ENCODE assay signal across 25 cellular contexts in genomic region chr5:143428738-143429420, GRCh38. TPM values are rescaled to one million over a fixed set of nuclear protein-coding genes. Genes with fewer than 3 reads are reported as not detected.
DNase-seq lines count a peak whose midpoint lies in the region; ATAC-seq, FAIRE-seq and TF ChIP-seq lines count a peak whose summit lies in the region.
"Had no signal": no experiment of that assay in that cellular context is flagged by ENCODE, and none has a peak within 500 bp of the region (broad histone marks: within the 10 kb centered on the region; RNA-seq: fewer than 3 reads in every experiment).

No MANE protein-coding gene starts in this region.

- intact Hi-C loops in CD4-positive, alpha-beta T cell (cut with DNase I, micrococcal nuclease), result no loop called here

- peak; percentile 38 for DNase-seq in AG10803 (ENCODE audit: low read depth)
- no peak for DNase-seq in GM12891 (ENCODE audit: insufficient read length, low spot score)
- DNase-seq in NB4 (ENCODE audit: low read depth), result peak; percentile 72
- DNase-seq in amniotic epithelial cell (ENCODE audit: low read depth), result peak; percentile 53
- DNase-seq in H4 (ENCODE audit: low spot score), result no peak
- DNase-seq in CD4-positive, alpha-beta T cell, result no peak
- DNase-seq: activated gamma-delta T cell; activated naive CD8-positive, alpha-beta T cell treated with anti-CD3 and anti-CD28 coated beads, Interleukin-2, amount 50 U/mL, for 24 hours; activated T-cell treated with anti-CD3 and anti-CD28 coated beads, Interleukin-2, amount 50 U/mL, for 24 hours; gastrocnemius medialis; natural killer cell; NCI-H1417 treated with DMSO at 0.1 percent for 48 hours; NCI-H2029 treated with DMSO at 0.1 percent for 48 hours; NCI-H526 treated with DMSO at 0.1 percent for 48 hours; occipital lobe; stimulated activated CD4-positive, alpha-beta T cell treated with anti-CD3 and anti-CD28 coated beads, Interleukin-15, amount 100 ng/mL, for 24 hours; transverse colon had no signal

- H3K27ac Mint-ChIP-seq in CD4-positive, alpha-beta T cell, result no peak overlapping the region
- H3K27ac Mint-ChIP-seq: activated naive CD8-positive, alpha-beta T cell treated with anti-CD3 and anti-CD28 coated beads, Interleukin-2, amount 50 U/mL, for 24 hours; B cell; natural killer cell; stimulated activated effector memory CD8-positive, alpha-beta T cell treated with anti-CD3 and anti-CD28 coated beads, Interleukin-12 subunit alpha, Interleukin-12 subunit beta, amount 100 ng/mL, for 72 hours had no signal

- no peak overlapping the region for H3K4me3 Mint-ChIP-seq in CD4-positive, alpha-beta T cell
- H3K4me3 Mint-ChIP-seq: activated naive CD8-positive, alpha-beta T cell treated with anti-CD3 and anti-CD28 coated beads, Interleukin-2, amount 50 U/mL, for 24 hours; activated T-cell treated with anti-CD3 and anti-CD28 coated beads, Interleukin-2, amount 50 U/mL, for 24 hours; B cell; natural killer cell; stimulated activated effector memory CD8-positive, alpha-beta T cell treated with anti-CD3 and anti-CD28 coated beads, Interleukin-12 subunit alpha, Interleukin-12 subunit beta, amount 100 ng/mL, for 72 hours had no signal

- CTCF ChIA-PET in CD4-positive, alpha-beta T cell (lab: Charles Lee), result no interaction called here

- H3K27me3 ChIP-seq in CD4-positive, alpha-beta T cell (ENCODE audit: control insufficient read depth, insufficient read depth, low read length), result no peaks in the 10 kb centered on the region
- H3K27me3 ChIP-seq: gastrocnemius medialis, SJSA1 had no signal

- H3K9me3 ChIP-seq in CD4-positive, alpha-beta T cell (ENCODE audit: control insufficient read depth, low read length), result no peaks in the 10 kb centered on the region
- H3K9me3 ChIP-seq: gastrocnemius medialis, SJSA1, transverse colon had no signal

- H3K27me3 Mint-ChIP-seq in CD4-positive, alpha-beta T cell, result no peaks in the 10 kb centered on the region
- H3K27me3 Mint-ChIP-seq: activated naive CD8-positive, alpha-beta T cell treated with anti-CD3 and anti-CD28 coated beads, Interleukin-2, amount 50 U/mL, for 24 hours; activated T-cell treated with anti-CD3 and anti-CD28 coated beads, Interleukin-2, amount 50 U/mL, for 24 hours; B cell had no signal

- H3K4me1 Mint-ChIP-seq in CD4-positive, alpha-beta T cell (ENCODE audit: low read depth), result peaks cover 49% of the 10 kb centered on the region
- H3K4me1 Mint-ChIP-seq: natural killer cell had no signal

- H3K4me3 ChIP-seq in AG10803 (ENCODE audit: low read length) (no peak overlapping the region), NB4 (ENCODE audit: low read depth, low read length) (no peak overlapping the region)
- H3K4me3 ChIP-seq: gastrocnemius medialis, lung, SJSA1, transverse colon had no signal

- FAIRE-seq in GM12891 (lab: Jason Lieb, UNC), result peak; percentile 59
- FAIRE-seq: TTC549 had no signal

- ATAC-seq in GM19023 (IDR thresholded peaks at IDR 0.05; ENCODE audit: unreplicated experiment), result no peak
- ATAC-seq in CD4-positive, alpha-beta T cell (ENCODE audit: poor library complexity), result no peak
- ATAC-seq in HG03520 (IDR thresholded peaks at IDR 0.05; ENCODE audit: unreplicated experiment), result no peak
- ATAC-seq: activated naive CD8-positive, alpha-beta T cell treated with anti-CD3 and anti-CD28 coated beads, Interleukin-2, amount 50 U/mL, for 24 hours; gastrocnemius medialis; natural killer cell; stimulated activated effector memory CD8-positive, alpha-beta T cell treated with anti-CD3 and anti-CD28 coated beads, Interleukin-12 subunit alpha, Interleukin-12 subunit beta, amount 100 ng/mL, for 72 hours had no signal

- POLR2A ChIA-PET in CD4-positive, alpha-beta T cell (lab: Charles Lee), result no interaction called here

- H3K36me3 Mint-ChIP-seq in CD4-positive, alpha-beta T cell (ENCODE audit: low read depth), result peaks cover 5% of the 10 kb centered on the region
- H3K36me3 Mint-ChIP-seq: natural killer cell; stimulated activated effector memory CD8-positive, alpha-beta T cell treated with anti-CD3 and anti-CD28 coated beads, Interleukin-12 subunit alpha, Interleukin-12 subunit beta, amount 100 ng/mL, for 72 hours had no signal

- TF ChIP-seq CTCF in AG10803 (conservative IDR thresholded peaks at IDR 0.05; ENCODE audit: low read length) (no peak), NB4 (IDR thresholded peaks at IDR 0.05; ENCODE audit: low read depth, low read length) (no peak)
- TF ChIP-seq CTCF in CD4-positive, alpha-beta T cell (IDR thresholded peaks at IDR 0.05), result no peak

- H3K9me3 Mint-ChIP-seq in CD4-positive, alpha-beta T cell, result no peaks in the 10 kb centered on the region
- H3K9me3 Mint-ChIP-seq: natural killer cell; stimulated activated effector memory CD8-positive, alpha-beta T cell treated with anti-CD3 and anti-CD28 coated beads, Interleukin-12 subunit alpha, Interleukin-12 subunit beta, amount 100 ng/mL, for 72 hours had no signal

- TF ChIP-seq POLR2A in GM12891 (IDR thresholded peaks at IDR 0.05; ENCODE audit: low read depth, low read length) (no peak), NB4 (IDR thresholded peaks at IDR 0.05; ENCODE audit: extremely low read depth, insufficient read length) (no peak)

- H3K27ac ChIP-seq in CD4-positive, alpha-beta T cell (ENCODE audit: low read depth, low read length), result no peak overlapping the region
- H3K27ac ChIP-seq: gastrocnemius medialis, SJSA1, transverse colon had no signal

TF ChIP-seq in GM12891, 5 proteins besides CTCF, POLR2A, EP300 and RAD21:
- TF ChIP-seq TAF1 (IDR thresholded peaks at IDR 0.05; ENCODE audit: low read depth, low read length) (no peak), SPI1 (IDR thresholded peaks at IDR 0.05; ENCODE audit: low read depth, low read length) (no peak), POLR2AphosphoS5 (IDR thresholded peaks at IDR 0.05; ENCODE audit: low read depth, low read length) (no peak), PAX5 (IDR thresholded peaks at IDR 0.05; ENCODE audit: insufficient read depth, low read length, severe bottlenecking) (no peak), POU2F2 (IDR thresholded peaks at IDR 0.05; ENCODE audit: low read depth, low read length) (no peak)

RNA-seq across cellular contexts. Expression of gene NR3C1, which starts 25.4 kb away (rescaled TPM):
- polyA plus RNA-seq in GM12891 (2012; ENCODE audit: low read depth, missing spikeins), result 58.2 TPM
- 47.9 and 55.5 TPM in 2 replicates for total RNA-seq in H4 (2014; rRNA removed; shearing (Covaris generic))
- total RNA-seq in CD4-positive, alpha-beta T cell, result 100 to 1,000 TPM; 168 to 191 TPM
- total RNA-seq: G401 had no signal

Comparison
In these comparisons a context has a peak if more than half of its experiments do, and no peak if none do; other contexts are left out.
1. DNase-seq: peak in AG10803 (single experiment), NB4 (single experiment) and amniotic epithelial cell (single experiment); none in GM12891 (single experiment), H4 (single experiment) and CD4-positive, alpha-beta T cell (0 of 10).